Comparison of ENCODE assay signal across 13 cellular contexts in the genomic region with DNA sequence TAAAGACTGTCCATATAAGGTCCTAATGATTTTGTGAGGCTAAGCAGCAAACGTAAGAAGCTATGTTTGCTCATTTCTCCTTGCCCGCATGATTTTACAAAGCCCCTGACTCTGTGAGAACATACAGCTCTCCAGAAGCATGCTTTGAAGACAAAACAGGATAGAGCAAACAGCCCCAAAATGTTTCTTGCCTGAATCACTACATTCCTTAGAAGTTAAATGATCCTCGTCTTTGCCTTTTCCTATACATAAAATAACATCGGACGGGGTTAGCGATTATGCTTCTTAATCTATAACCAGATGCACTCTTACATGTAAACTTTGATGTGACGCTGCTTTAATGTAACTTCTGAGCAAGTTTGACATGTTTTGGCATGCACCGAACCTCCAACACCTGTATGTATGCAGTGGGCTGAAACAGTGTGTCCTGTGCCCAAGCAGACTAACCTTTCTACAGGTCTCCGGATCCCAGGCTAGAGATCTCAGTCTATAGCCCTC.
DNase-seq lines count a peak whose midpoint lies in the region; ATAC-seq and TF ChIP-seq lines count a peak whose summit lies in the region.
"Had no signal": no experiment of that assay in that cellular context is flagged by ENCODE, and none has a peak within 500 bp of the region (broad histone marks: within the 10 kb centered on the region; RNA-seq: fewer than 3 reads in every experiment).

No MANE protein-coding gene starts in this region.

- POLR2A ChIA-PET in AG04450 (lab: Yijun Ruan, JAX) = interaction anchor here (1.0 kb wide), 1 partner anchor 41 kb away, joined by 4 read pairs; no protein-coding TSS in a partner anchor

- H3K27me3 ChIP-seq in AG04450 (ENCODE audit: control insufficient read depth, insufficient read depth, low read length) (no peaks in the 10 kb centered on the region), HUES64 (ENCODE audit: insufficient read depth, low read length) (no peaks in the 10 kb centered on the region)
- H3K27me3 ChIP-seq: ascending aorta had no signal

- H3K27ac ChIP-seq in AG04450 (ENCODE audit: low read depth, low read length) (peak overlapping the region; percentile 33), HUES64 (ENCODE audit: low read depth, low read length) (peak overlapping the region; percentile 14; the same call in 1 of the 2 replicates), mesodermal cell (ENCODE audit: low read depth, low read length, severe bottlenecking) (peak overlapping the region; percentile 83)
- H3K27ac ChIP-seq: parathyroid adenoma had no signal

- H3K4me3 ChIP-seq in AG04450 (ENCODE audit: low read depth, low read length) = peak overlapping the region; percentile 15; the same call in 1 of the 2 replicates
- H3K4me3 ChIP-seq in HUES64 (ENCODE audit: low read length) = no peak overlapping the region
- H3K4me3 ChIP-seq in choroid plexus epithelial cell (ENCODE audit: low read depth, low read length) = peak overlapping the region; percentile 37
- no peak overlapping the region for H3K4me3 ChIP-seq in mesodermal cell (ENCODE audit: extremely low read depth, insufficient read depth, low read length, poor library complexity, severe bottlenecking)
- H3K4me3 ChIP-seq: ascending aorta had no signal

- no peak for ATAC-seq in GM19463 (IDR thresholded peaks at IDR 0.05; ENCODE audit: unreplicated experiment)
- ATAC-seq: left colon; stimulated activated naive CD8-positive, alpha-beta T cell treated with anti-CD3 and anti-CD28 coated beads, Interleukin-15, Interleukin-2, amounts not matched to agents 100 U/mL and 50 U/mL, for 24 hours had no signal

- H3K4me1 ChIP-seq in HUES64 (ENCODE audit: insufficient read depth, low read length) (peaks cover 28% of the 10 kb centered on the region), mesodermal cell (ENCODE audit: control insufficient read depth, insufficient read depth, low read length, poor library complexity, severe bottlenecking) (peaks cover 9% of the 10 kb centered on the region)
- H3K4me1 ChIP-seq: parathyroid adenoma had no signal

- H3K36me3 ChIP-seq in HUES64 (ENCODE audit: insufficient read depth, low read length) (no peaks in the 10 kb centered on the region), mesodermal cell (ENCODE audit: control insufficient read depth, insufficient read depth, low read length) (no peaks in the 10 kb centered on the region)
- H3K36me3 ChIP-seq: ascending aorta had no signal

- CTCF ChIA-PET in AG04450 (lab: Charles Lee) = no interaction called here

- H3K9me3 ChIP-seq in AG04450 (ENCODE audit: control insufficient read depth, insufficient read depth, low read length) = no peaks in the 10 kb centered on the region
- H3K9me3 ChIP-seq in HUES64 (ENCODE audit: insufficient read depth, low read depth, low read length) = no peaks in the 10 kb centered on the region
- no peaks in the 10 kb centered on the region for H3K9me3 ChIP-seq in mesodermal cell (ENCODE audit: control insufficient read depth, low read length)

- DNase-seq in AG04450 (ENCODE audit: low read depth, low spot score) = peak; percentile 33
- peak; percentile 91 for DNase-seq in choroid plexus epithelial cell (ENCODE audit: low read depth)
- no peak for DNase-seq in cortex of kidney (lab: John Stamatoyannopoulos, UW)
- DNase-seq in NOMO-1 treated with DMSO at 0.1 percent for 48 hours (lab: John Stamatoyannopoulos, UW; ENCODE audit: unreplicated experiment) = no peak
- no peak for DNase-seq in DMS 273 treated with DMSO at 0.1 percent for 48 hours (lab: John Stamatoyannopoulos, UW)
- DNase-seq: GDM1; left colon; stimulated activated naive CD8-positive, alpha-beta T cell treated with anti-CD3 and anti-CD28 coated beads, Interleukin-15, Interleukin-2, amounts not matched to agents 100 U/mL and 50 U/mL, for 24 hours had no signal

- H3K9ac ChIP-seq in HUES64 (ENCODE audit: low read depth, low read length) = peak overlapping the region; percentile 1; the same call in 1 of the 2 replicates
- H3K9ac ChIP-seq: parathyroid adenoma had no signal

- 76% methylated on average over 9 of the region's 9 CpGs for WGBS in HUES64
- 61 to 90% methylated on average over 6 to 8 of the region's 9 CpGs for WGBS in mesodermal cell (ENCODE audit: insufficient coverage in 2 of 2), 2 experiments

- TF ChIP-seq CTCF in AG04450 (IDR thresholded peaks at IDR 0.05; ENCODE audit: low read depth, low read length) (no peak), choroid plexus epithelial cell (conservative IDR thresholded peaks at IDR 0.05; ENCODE audit: low read depth, low read length) (no peak)

Comparison
In these comparisons a context has a peak if more than half of its experiments do, and no peak if none do; other contexts are left out.
1. DNase-seq: peak in AG04450 (single experiment) and choroid plexus epithelial cell (single experiment); none in cortex of kidney (single experiment), NOMO-1 treated with DMSO at 0.1 percent for 48 hours (single experiment) and DMS 273 treated with DMSO at 0.1 percent for 48 hours (single experiment).
2. H3K27ac ChIP-seq: peak in every context shown above with its lines; median percentile 83 in mesodermal cell; 33 in AG04450; 14 in HUES64.
3. H3K4me3 ChIP-seq: peak in AG04450 (single experiment) and choroid plexus epithelial cell (single experiment); none in HUES64 (single experiment) and mesodermal cell (single experiment).